Comparison of ENCODE assay signal across 12 cellular contexts in the genomic region with DNA sequence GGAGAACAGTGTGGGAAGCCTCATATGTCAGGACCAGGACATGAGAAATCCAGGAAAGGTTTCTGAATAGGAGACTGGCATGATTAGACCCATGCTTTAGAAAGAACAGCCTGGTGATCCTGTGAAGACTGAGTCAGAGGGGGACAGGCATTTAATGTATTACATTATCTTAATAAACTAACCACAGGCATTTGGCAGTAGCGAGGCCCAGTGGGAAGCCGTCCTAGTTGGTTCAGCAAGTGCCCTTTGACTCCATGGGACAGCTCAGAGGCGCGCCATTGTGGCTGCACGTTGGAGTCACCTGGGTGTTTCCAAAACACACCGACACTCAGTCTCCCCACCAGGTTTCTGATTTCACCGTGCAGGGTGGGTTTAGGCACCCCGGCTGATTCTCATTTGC.
DNase-seq lines count a peak whose midpoint lies in the region; ATAC-seq and TF ChIP-seq lines count a peak whose summit lies in the region.
"Had no signal": no experiment of that assay in that cellular context is flagged by ENCODE, and none has a peak within 500 bp of the region (broad histone marks: within the 10 kb centered on the region; RNA-seq: fewer than 3 reads in every experiment).

No MANE protein-coding gene starts in this region.

- peaks cover 0 to 3% of the 10 kb centered on the region in 2 donors for H3K27me3 ChIP-seq in breast epithelium

- no peaks in the 10 kb centered on the region for H3K9me3 ChIP-seq in breast epithelium

- peaks cover 13% of the 10 kb centered on the region for H3K4me1 Mint-ChIP-seq in MCF 10A (ENCODE audit: insufficient read depth, unreplicated experiment)
- H3K4me1 Mint-ChIP-seq in stimulated activated memory B cell treated with anti-CD40 and anti-IgM and Interleukin-4, amounts not matched to agents 10 μg/mL and 1 μg/mL and 100 μg/mL, for 72 hours: no peaks in the 10 kb centered on the region
- H3K4me1 Mint-ChIP-seq: activated B cell treated with CpG ODN at 0.5 μM for 24 hours had no signal

- DNase-seq in MCF 10A (ENCODE audit: unreplicated experiment): peak; percentile 79
- DNase-seq in breast epithelium (ENCODE audit: low spot score in 2 of 2): no peak
- peak; percentile 82 for DNase-seq in SW480 (ENCODE audit: low spot score)
- peak; percentile 54 to 76 for DNase-seq in foreskin fibroblast
- no peak for DNase-seq in left ventricle myocardium superior
- DNase-seq in hippocampal formation (lab: John Stamatoyannopoulos, UW): no peak
- DNase-seq: activated B cell treated with CpG ODN at 0.5 μM for 24 hours, KBM-7, NCI-H2171 had no signal

- H3K9me3 Mint-ChIP-seq in MCF 10A (ENCODE audit: unreplicated experiment): no peaks in the 10 kb centered on the region
- H3K9me3 Mint-ChIP-seq in stimulated activated memory B cell treated with anti-CD40 and anti-IgM and Interleukin-4, amounts not matched to agents 10 μg/mL and 1 μg/mL and 100 μg/mL, for 72 hours: no peaks in the 10 kb centered on the region
- H3K9me3 Mint-ChIP-seq: activated B cell treated with CpG ODN at 0.5 μM for 24 hours had no signal

- BruUV-seq in MCF 10A (replicated peaks; lab: Mats Ljungman, UMichigan): no TSS peak

- H3K4me3 ChIP-seq in breast epithelium (no peak overlapping the region), foreskin fibroblast (ENCODE audit: low read depth in 1 of 2, low read length in 2 of 2) (no peak overlapping the region)

- CTCF ChIA-PET in MCF 10A (lab: Yijun Ruan, JAX): no interaction called here

- H3K27me3 Mint-ChIP-seq in MCF 10A (ENCODE audit: insufficient read depth, unreplicated experiment): peaks cover 26% of the 10 kb centered on the region
- H3K27me3 Mint-ChIP-seq in stimulated activated memory B cell treated with anti-CD40 and anti-IgM and Interleukin-4, amounts not matched to agents 10 μg/mL and 1 μg/mL and 100 μg/mL, for 72 hours: no peaks in the 10 kb centered on the region
- H3K27me3 Mint-ChIP-seq: activated B cell treated with CpG ODN at 0.5 μM for 24 hours had no signal

- no peaks in the 10 kb centered on the region for H3K4me1 ChIP-seq in breast epithelium

- no peak for TF ChIP-seq POLR2A in breast epithelium (IDR thresholded peaks at IDR 0.05)

- intact Hi-C loops in MCF 10A (cut with micrococcal nuclease) (no loop called here), breast epithelium (cut with DNase I; ENCODE audit: low total_unique reads) (no loop called here), left ventricle myocardium superior (cut with micrococcal nuclease) (no loop called here)

- POLR2A ChIA-PET in MCF 10A (lab: Yijun Ruan, JAX): interaction anchor here (0.6 to 1.4 kb wide), 3 partner anchors 8 to 347 kb away, joined by 3 to 6 read pairs (median 3); no protein-coding TSS in a partner anchor

- ATAC-seq in activated CD4-positive, CD25-positive, alpha-beta regulatory T cell treated with anti-CD3 and anti-CD28 coated beads, Interleukin-2, amount 50 U/mL, for 24 hours: no peak
- no peak for ATAC-seq in left ventricle myocardium superior
- no peak for ATAC-seq in stimulated activated memory B cell treated with anti-CD40 and anti-IgM and Interleukin-4, amounts not matched to agents 10 μg/mL and 1 μg/mL and 100 μg/mL, for 72 hours
- ATAC-seq: Right ventricle myocardium inferior had no signal

- no peak overlapping the region for H3K4me3 Mint-ChIP-seq in MCF 10A (ENCODE audit: unreplicated experiment)
- H3K4me3 Mint-ChIP-seq in stimulated activated memory B cell treated with anti-CD40 and anti-IgM and Interleukin-4, amounts not matched to agents 10 μg/mL and 1 μg/mL and 100 μg/mL, for 72 hours: no peak overlapping the region
- H3K4me3 Mint-ChIP-seq: activated B cell treated with CpG ODN at 0.5 μM for 24 hours had no signal

- H3K27ac Mint-ChIP-seq in MCF 10A (ENCODE audit: low read depth, unreplicated experiment): no peak overlapping the region
- no peak overlapping the region for H3K27ac Mint-ChIP-seq in stimulated activated memory B cell treated with anti-CD40 and anti-IgM and Interleukin-4, amounts not matched to agents 10 μg/mL and 1 μg/mL and 100 μg/mL, for 72 hours
- H3K27ac Mint-ChIP-seq: activated B cell treated with CpG ODN at 0.5 μM for 24 hours had no signal

- TF ChIP-seq CTCF in MCF 10A (IDR thresholded peaks at IDR 0.05; ENCODE audit: unreplicated experiment): no peak
- no peak for TF ChIP-seq CTCF in breast epithelium (IDR thresholded peaks at IDR 0.05)
- TF ChIP-seq CTCF in foreskin fibroblast (IDR thresholded peaks at IDR 0.05; ENCODE audit: low read depth, low read length): no peak

- H3K36me3 ChIP-seq in breast epithelium: no peaks in the 10 kb centered on the region

- H3K36me3 Mint-ChIP-seq in MCF 10A (ENCODE audit: insufficient read depth, unreplicated experiment): no peaks in the 10 kb centered on the region
- no peaks in the 10 kb centered on the region for H3K36me3 Mint-ChIP-seq in stimulated activated memory B cell treated with anti-CD40 and anti-IgM and Interleukin-4, amounts not matched to agents 10 μg/mL and 1 μg/mL and 100 μg/mL, for 72 hours

- no peak overlapping the region for H3K27ac ChIP-seq in breast epithelium

Comparison
In these comparisons a context has a peak if more than half of its experiments do, and no peak if none do; other contexts are left out.
1. DNase-seq: peak in MCF 10A (single experiment), SW480 (single experiment) and foreskin fibroblast (2 of 2); none in breast epithelium (0 of 2), left ventricle myocardium superior (single experiment) and hippocampal formation (0 of 2).